18 cellular contexts compared by ENCODE assay signal in genomic region chr12:19223695-19224094, GRCh38.
DNase-seq lines count a peak whose midpoint lies in the region; ATAC-seq and TF ChIP-seq lines count a peak whose summit lies in the region.
"Had no signal": no experiment of that assay in that cellular context is flagged by ENCODE, and none has a peak within 500 bp of the region (broad histone marks: within the 10 kb centered on the region; RNA-seq: fewer than 3 reads in every experiment).

No MANE protein-coding gene starts in this region.

- no peak for TF ChIP-seq CTCF in astrocyte of the cerebellum (IDR thresholded peaks at IDR 0.05; ENCODE audit: low read depth, low read length, missing control alignments)
- no peak for TF ChIP-seq CTCF in heart left ventricle (IDR thresholded peaks at IDR 0.05)
- TF ChIP-seq CTCF in progenitor cell of endocrine pancreas (IDR thresholded peaks at IDR 0.05; ENCODE audit: unreplicated experiment) = no peak
- TF ChIP-seq CTCF in colonic mucosa (IDR thresholded peaks at IDR 0.05) = no peak

- no peak for TF ChIP-seq POLR2A in heart left ventricle (IDR thresholded peaks at IDR 0.05)

- intact Hi-C loops in heart left ventricle (cut with DNase I) (loop anchor here in 1 of 10 donors (10.0 kb wide), 1 partner anchor 61 kb away; no protein-coding TSS in a partner anchor), colonic mucosa (cut with DNase I) (no loop called here)
- intact Hi-C loops in activated T-helper 1 cell treated with anti-CD3 and anti-CD28 coated beads, Interleukin-12 subunit alpha, Interleukin-12 subunit beta, Interleukin-2, Interleukin-4 antibody, amounts not matched to agents 30 ng/mL and 10 ng/mL and 1 ng/mL, durations not matched to agents 14 hours and 24 hours and 36 hours (cut with micrococcal nuclease) = no loop called here

- in situ Hi-C loops in astrocyte of the cerebellum (cut with HindIII; ENCODE audit: low sequenced_read_pairs) = no loop called here

- peaks cover 10% of the 10 kb centered on the region for H3K9me3 Mint-ChIP-seq in progenitor cell of endocrine pancreas (ENCODE audit: low read depth)
- H3K9me3 Mint-ChIP-seq in activated T-helper 1 cell treated with anti-CD3 and anti-CD28 coated beads, Interleukin-12 subunit alpha, Interleukin-12 subunit beta, Interleukin-2, Interleukin-4 antibody, amounts not matched to agents 30 ng/mL and 10 ng/mL and 1 ng/mL, durations not matched to agents 14 hours and 24 hours and 36 hours = no peaks in the 10 kb centered on the region
- H3K9me3 Mint-ChIP-seq: activated T-helper 2 cell treated with anti-CD3 and anti-CD28 coated beads, Interferon-gamma antibody, Interleukin-2, Interleukin-4, amounts not matched to agents 10 μg/mL and 5 μg/mL and 100 μg/mL, durations not matched to agents 14 hours and 24 hours and 36 hours; nephron progenitor cell had no signal

- H3K27ac ChIP-seq in heart left ventricle (peak overlapping the region in 7 of 12 donors; percentile 1 to 52 (median 35)), colonic mucosa (no peak overlapping the region)
- H3K27ac ChIP-seq: BLaER1 treated with 17β-estradiol and CSF1 and Interleukin-3, amounts not matched to agents 10 nM and 100 nM; VCaP had no signal

- no peak overlapping the region for H3K4me3 Mint-ChIP-seq in progenitor cell of endocrine pancreas (ENCODE audit: low read depth)
- no peak overlapping the region for H3K4me3 Mint-ChIP-seq in activated T-helper 1 cell treated with anti-CD3 and anti-CD28 coated beads, Interleukin-12 subunit alpha, Interleukin-12 subunit beta, Interleukin-2, Interleukin-4 antibody, amounts not matched to agents 30 ng/mL and 10 ng/mL and 1 ng/mL, durations not matched to agents 14 hours and 24 hours and 36 hours
- H3K4me3 Mint-ChIP-seq: GM23338, nephron progenitor cell had no signal

- no peaks in the 10 kb centered on the region for H3K27me3 Mint-ChIP-seq in progenitor cell of endocrine pancreas
- H3K27me3 Mint-ChIP-seq in activated T-helper 1 cell treated with anti-CD3 and anti-CD28 coated beads, Interleukin-12 subunit alpha, Interleukin-12 subunit beta, Interleukin-2, Interleukin-4 antibody, amounts not matched to agents 30 ng/mL and 10 ng/mL and 1 ng/mL, durations not matched to agents 14 hours and 24 hours and 36 hours (ENCODE audit: insufficient read depth) = peaks cover 5% of the 10 kb centered on the region

- H3K4me1 ChIP-seq in heart left ventricle (peaks cover 0 to 44% (median 24%) of the 10 kb centered on the region in 12 donors), colonic mucosa (no peaks in the 10 kb centered on the region)

- DNase-seq in GM03348 (ENCODE audit: low spot score) (peak; percentile 48), astrocyte of the cerebellum (ENCODE audit: low read depth) (peak; percentile 87), heart left ventricle (no peak), progenitor cell of endocrine pancreas (ENCODE audit: low spot score, unreplicated experiment) (no peak), activated gamma-delta T cell (lab: John Stamatoyannopoulos, UW) (no peak), colonic mucosa (no peak)
- no peak for DNase-seq in activated T-helper 1 cell treated with anti-CD3 and anti-CD28 coated beads, Interleukin-12 subunit alpha, Interleukin-12 subunit beta, Interleukin-2, Interleukin-4 antibody, amounts not matched to agents 30 ng/mL and 10 ng/mL and 1 ng/mL, durations not matched to agents 14 hours and 24 hours and 36 hours (ENCODE audit: low spot score)
- DNase-seq: anterior cingulate cortex; DMS79; mesendoderm; NCI-H526 treated with DMSO at 0.1 percent for 48 hours; nephron progenitor cell; stimulated activated CD4-positive, alpha-beta T cell treated with anti-CD3 and anti-CD28 coated beads, Interleukin-4, amount 100 ng/mL, for 24 hours had no signal

- H3K4me3 ChIP-seq in astrocyte of the cerebellum (ENCODE audit: low read depth, low read length) (no peak overlapping the region), heart left ventricle (no peak overlapping the region), colonic mucosa (no peak overlapping the region)
- H3K4me3 ChIP-seq: BLaER1 treated with 17β-estradiol and CSF1 and Interleukin-3, amounts not matched to agents 10 nM and 100 nM; GM23338 had no signal

- H3K36me3 ChIP-seq in heart left ventricle = no peaks in the 10 kb centered on the region
- no peaks in the 10 kb centered on the region for H3K36me3 ChIP-seq in colonic mucosa
- H3K36me3 ChIP-seq: BLaER1 treated with 17β-estradiol and CSF1 and Interleukin-3, amounts not matched to agents 10 nM and 100 nM had no signal

- H3K4me1 Mint-ChIP-seq in progenitor cell of endocrine pancreas (ENCODE audit: low read depth) = peaks cover 37% of the 10 kb centered on the region
- no peaks in the 10 kb centered on the region for H3K4me1 Mint-ChIP-seq in activated T-helper 1 cell treated with anti-CD3 and anti-CD28 coated beads, Interleukin-12 subunit alpha, Interleukin-12 subunit beta, Interleukin-2, Interleukin-4 antibody, amounts not matched to agents 30 ng/mL and 10 ng/mL and 1 ng/mL, durations not matched to agents 14 hours and 24 hours and 36 hours (ENCODE audit: low read depth)

- H3K9me3 ChIP-seq in heart left ventricle (peaks cover 0 to 13% (median 0%) of the 10 kb centered on the region in 12 donors), colonic mucosa (no peaks in the 10 kb centered on the region)
- H3K9me3 ChIP-seq: BLaER1 treated with 17β-estradiol and CSF1 and Interleukin-3, amounts not matched to agents 10 nM and 100 nM had no signal

- peak overlapping the region; percentile 43 for H3K27ac Mint-ChIP-seq in progenitor cell of endocrine pancreas
- H3K27ac Mint-ChIP-seq in activated T-helper 1 cell treated with anti-CD3 and anti-CD28 coated beads, Interleukin-12 subunit alpha, Interleukin-12 subunit beta, Interleukin-2, Interleukin-4 antibody, amounts not matched to agents 30 ng/mL and 10 ng/mL and 1 ng/mL, durations not matched to agents 14 hours and 24 hours and 36 hours = no peak overlapping the region
- H3K27ac Mint-ChIP-seq: activated T-helper 2 cell treated with anti-CD3 and anti-CD28 coated beads, Interferon-gamma antibody, Interleukin-2, Interleukin-4, amounts not matched to agents 10 μg/mL and 5 μg/mL and 100 μg/mL, durations not matched to agents 14 hours and 24 hours and 36 hours had no signal

- H3K36me3 Mint-ChIP-seq in progenitor cell of endocrine pancreas (ENCODE audit: insufficient read depth) = peaks cover 31% of the 10 kb centered on the region
- H3K36me3 Mint-ChIP-seq in activated T-helper 1 cell treated with anti-CD3 and anti-CD28 coated beads, Interleukin-12 subunit alpha, Interleukin-12 subunit beta, Interleukin-2, Interleukin-4 antibody, amounts not matched to agents 30 ng/mL and 10 ng/mL and 1 ng/mL, durations not matched to agents 14 hours and 24 hours and 36 hours (ENCODE audit: low read depth) = no peaks in the 10 kb centered on the region

- ATAC-seq in heart left ventricle (peak in 2 of 4 donors; percentile 29 to 57), HG02610 (IDR thresholded peaks at IDR 0.05; ENCODE audit: unreplicated experiment) (no peak)
- ATAC-seq: GM23338 had no signal

- H3K9ac ChIP-seq in colonic mucosa (ENCODE audit: low read depth in 2 of 2, low read length in 2 of 2) = no peak overlapping the region
- H3K9ac ChIP-seq: BLaER1 treated with 17β-estradiol and CSF1 and Interleukin-3, amounts not matched to agents 10 nM and 100 nM had no signal

- H3K27me3 ChIP-seq in heart left ventricle (no peaks in the 10 kb centered on the region), colonic mucosa (no peaks in the 10 kb centered on the region)
- H3K27me3 ChIP-seq: BLaER1 treated with 17β-estradiol and CSF1 and Interleukin-3, amounts not matched to agents 10 nM and 100 nM had no signal

- WGBS in heart left ventricle, 4 donors = 41 to 51% (median 42%) methylated on average over 1 of the region's 1 CpG

Comparison
In these comparisons a context has a peak if more than half of its experiments do, and no peak if none do; other contexts are left out.
1. DNase-seq: peak in GM03348 (single experiment) and astrocyte of the cerebellum (single experiment); none in heart left ventricle (0 of 5), progenitor cell of endocrine pancreas (single experiment), activated gamma-delta T cell (single experiment), colonic mucosa (single experiment) and activated T-helper 1 cell treated with anti-CD3 and anti-CD28 coated beads, Interleukin-12 subunit alpha, Interleukin-12 subunit beta, Interleukin-2, Interleukin-4 antibody, amounts not matched to agents 30 ng/mL and 10 ng/mL and 1 ng/mL, durations not matched to agents 14 hours and 24 hours and 36 hours (single experiment).